ENCODE assay signal across 1 cellular context in the genomic region with DNA sequence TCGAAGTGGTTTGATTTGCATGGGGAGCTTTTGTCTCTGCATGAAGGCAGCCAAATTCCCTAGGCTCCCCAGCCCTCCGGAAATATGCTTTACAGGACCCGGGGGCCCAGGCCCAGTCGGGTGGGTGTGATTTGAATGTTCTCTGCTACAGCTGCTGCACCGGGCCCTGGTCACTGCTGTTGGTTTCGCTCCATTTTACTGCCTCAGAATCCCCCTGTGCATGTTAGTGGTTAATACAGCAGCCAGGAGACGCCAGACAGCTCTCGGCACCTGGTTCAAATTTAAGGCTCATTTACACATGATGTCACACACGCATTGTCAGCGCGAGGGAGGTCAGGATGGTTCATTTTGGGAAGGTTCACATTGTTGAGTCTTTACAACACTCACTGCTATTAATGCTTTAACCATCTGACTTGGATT.
TF ChIP-seq lines count a peak whose summit lies in the region.

No MANE protein-coding gene starts in this region.

TF ChIP-seq in GM23338, 12 proteins besides CTCF, POLR2A, EP300 and RAD21 (continued from another document):
- TF ChIP-seq, protein P1, sequence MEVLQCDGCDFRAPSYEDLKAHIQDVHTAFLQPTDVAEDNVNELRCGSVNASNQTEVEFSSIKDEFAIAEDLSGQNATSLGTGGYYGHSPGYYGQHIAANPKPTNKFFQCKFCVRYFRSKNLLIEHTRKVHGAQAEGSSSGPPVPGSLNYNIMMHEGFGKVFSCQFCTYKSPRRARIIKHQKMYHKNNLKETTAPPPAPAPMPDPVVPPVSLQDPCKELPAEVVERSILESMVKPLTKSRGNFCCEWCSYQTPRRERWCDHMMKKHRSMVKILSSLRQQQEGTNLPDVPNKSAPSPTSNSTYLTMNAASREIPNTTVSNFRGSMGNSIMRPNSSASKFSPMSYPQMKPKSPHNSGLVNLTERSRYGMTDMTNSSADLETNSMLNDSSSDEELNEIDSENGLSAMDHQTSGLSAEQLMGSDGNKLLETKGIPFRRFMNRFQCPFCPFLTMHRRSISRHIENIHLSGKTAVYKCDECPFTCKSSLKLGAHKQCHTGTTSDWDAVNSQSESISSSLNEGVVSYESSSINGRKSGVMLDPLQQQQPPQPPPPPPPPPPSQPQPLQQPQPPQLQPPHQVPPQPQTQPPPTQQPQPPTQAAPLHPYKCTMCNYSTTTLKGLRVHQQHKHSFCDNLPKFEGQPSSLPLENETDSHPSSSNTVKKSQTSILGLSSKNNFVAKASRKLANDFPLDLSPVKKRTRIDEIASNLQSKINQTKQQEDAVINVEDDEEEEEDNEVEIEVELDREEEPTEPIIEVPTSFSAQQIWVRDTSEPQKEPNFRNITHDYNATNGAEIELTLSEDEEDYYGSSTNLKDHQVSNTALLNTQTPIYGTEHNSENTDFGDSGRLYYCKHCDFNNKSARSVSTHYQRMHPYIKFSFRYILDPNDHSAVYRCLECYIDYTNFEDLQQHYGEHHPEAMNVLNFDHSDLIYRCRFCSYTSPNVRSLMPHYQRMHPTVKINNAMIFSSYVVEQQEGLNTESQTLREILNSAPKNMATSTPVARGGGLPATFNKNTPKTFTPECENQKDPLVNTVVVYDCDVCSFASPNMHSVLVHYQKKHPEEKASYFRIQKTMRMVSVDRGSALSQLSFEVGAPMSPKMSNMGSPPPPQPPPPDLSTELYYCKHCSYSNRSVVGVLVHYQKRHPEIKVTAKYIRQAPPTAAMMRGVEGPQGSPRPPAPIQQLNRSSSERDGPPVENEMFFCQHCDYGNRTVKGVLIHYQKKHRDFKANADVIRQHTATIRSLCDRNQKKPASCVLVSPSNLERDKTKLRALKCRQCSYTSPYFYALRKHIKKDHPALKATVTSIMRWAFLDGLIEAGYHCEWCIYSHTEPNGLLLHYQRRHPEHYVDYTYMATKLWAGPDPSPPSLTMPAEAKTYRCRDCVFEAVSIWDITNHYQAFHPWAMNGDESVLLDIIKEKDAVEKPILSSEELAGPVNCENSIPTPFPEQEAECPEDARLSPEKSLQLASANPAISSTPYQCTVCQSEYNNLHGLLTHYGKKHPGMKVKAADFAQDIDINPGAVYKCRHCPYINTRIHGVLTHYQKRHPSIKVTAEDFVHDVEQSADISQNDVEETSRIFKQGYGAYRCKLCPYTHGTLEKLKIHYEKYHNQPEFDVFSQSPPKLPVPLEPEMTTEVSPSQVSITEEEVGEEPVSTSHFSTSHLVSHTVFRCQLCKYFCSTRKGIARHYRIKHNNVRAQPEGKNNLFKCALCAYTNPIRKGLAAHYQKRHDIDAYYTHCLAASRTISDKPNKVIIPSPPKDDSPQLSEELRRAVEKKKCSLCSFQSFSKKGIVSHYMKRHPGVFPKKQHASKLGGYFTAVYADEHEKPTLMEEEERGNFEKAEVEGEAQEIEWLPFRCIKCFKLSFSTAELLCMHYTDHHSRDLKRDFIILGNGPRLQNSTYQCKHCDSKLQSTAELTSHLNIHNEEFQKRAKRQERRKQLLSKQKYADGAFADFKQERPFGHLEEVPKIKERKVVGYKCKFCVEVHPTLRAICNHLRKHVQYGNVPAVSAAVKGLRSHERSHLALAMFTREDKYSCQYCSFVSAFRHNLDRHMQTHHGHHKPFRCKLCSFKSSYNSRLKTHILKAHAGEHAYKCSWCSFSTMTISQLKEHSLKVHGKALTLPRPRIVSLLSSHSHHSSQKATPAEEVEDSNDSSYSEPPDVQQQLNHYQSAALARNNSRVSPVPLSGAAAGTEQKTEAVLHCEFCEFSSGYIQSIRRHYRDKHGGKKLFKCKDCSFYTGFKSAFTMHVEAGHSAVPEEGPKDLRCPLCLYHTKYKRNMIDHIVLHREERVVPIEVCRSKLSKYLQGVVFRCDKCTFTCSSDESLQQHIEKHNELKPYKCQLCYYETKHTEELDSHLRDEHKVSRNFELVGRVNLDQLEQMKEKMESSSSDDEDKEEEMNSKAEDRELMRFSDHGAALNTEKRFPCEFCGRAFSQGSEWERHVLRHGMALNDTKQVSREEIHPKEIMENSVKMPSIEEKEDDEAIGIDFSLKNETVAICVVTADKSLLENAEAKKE (CRISPR knock-in tag; IDR thresholded peaks at IDR 0.05): no peak
- TF ChIP-seq EZH2 (IDR thresholded peaks at IDR 0.05; ENCODE audit: low read depth, unreplicated experiment) (no peak), ZNF331 (CRISPR knock-in tag; IDR thresholded peaks at IDR 0.05; ENCODE audit: low read depth) (no peak), STAT1 (IDR thresholded peaks at IDR 0.05; ENCODE audit: unreplicated experiment) (no peak), ZNF114 (CRISPR knock-in tag; IDR thresholded peaks at IDR 0.05) (no peak)
- TF ChIP-seq, protein P2, sequence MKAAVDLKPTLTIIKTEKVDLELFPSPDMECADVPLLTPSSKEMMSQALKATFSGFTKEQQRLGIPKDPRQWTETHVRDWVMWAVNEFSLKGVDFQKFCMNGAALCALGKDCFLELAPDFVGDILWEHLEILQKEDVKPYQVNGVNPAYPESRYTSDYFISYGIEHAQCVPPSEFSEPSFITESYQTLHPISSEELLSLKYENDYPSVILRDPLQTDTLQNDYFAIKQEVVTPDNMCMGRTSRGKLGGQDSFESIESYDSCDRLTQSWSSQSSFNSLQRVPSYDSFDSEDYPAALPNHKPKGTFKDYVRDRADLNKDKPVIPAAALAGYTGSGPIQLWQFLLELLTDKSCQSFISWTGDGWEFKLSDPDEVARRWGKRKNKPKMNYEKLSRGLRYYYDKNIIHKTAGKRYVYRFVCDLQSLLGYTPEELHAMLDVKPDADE (IDR thresholded peaks at IDR 0.05): no peak
